In genomic region chr18:10036479-10036878, GRCh38 we compare ENCODE assay signal across 28 cellular contexts.
DNase-seq lines count a peak whose midpoint lies in the region; ATAC-seq, FAIRE-seq and TF ChIP-seq lines count a peak whose summit lies in the region.
"Had no signal": no experiment of that assay in that cellular context is flagged by ENCODE, and none has a peak within 500 bp of the region (broad histone marks: within the 10 kb centered on the region; RNA-seq: fewer than 3 reads in every experiment).

No MANE protein-coding gene starts in this region.

- H3K27me3 Mint-ChIP-seq in activated CD4-positive, alpha-beta T cell treated with anti-CD3 and anti-CD28 coated beads, Interleukin-2, amount 10 ng/mL, durations not matched to agents 24 days and 14 days = peaks cover 22% of the 10 kb centered on the region

- H3K4me3 Mint-ChIP-seq in activated CD4-positive, alpha-beta T cell treated with anti-CD3 and anti-CD28 coated beads, Interleukin-2, amount 10 ng/mL, durations not matched to agents 24 days and 14 days = no peak overlapping the region
- H3K4me3 Mint-ChIP-seq: activated CD8-positive, alpha-beta T cell treated with anti-CD3 and anti-CD28 coated beads, Interleukin-2, amount 10 ng/mL, durations not matched to agents 7 days and 5 days; CD8-positive, alpha-beta T cell; effector memory CD8-positive, alpha-beta T cell; T-helper 17 cell had no signal

- intact Hi-C loops in stomach (cut with DNase I; ENCODE audit: low total_unique reads) (no loop called here), PC-3 (cut with micrococcal nuclease) (no loop called here)
- intact Hi-C loops in activated CD4-positive, alpha-beta T cell treated with anti-CD3 and anti-CD28 coated beads, Interleukin-2, amount 10 ng/mL, durations not matched to agents 24 days and 14 days (cut with micrococcal nuclease) = no loop called here

- H3K9me3 ChIP-seq in keratinocyte (ENCODE audit: control insufficient read depth, low read depth, low read length) (no peaks in the 10 kb centered on the region), stomach (peaks cover 0 to 2% (median 0%) of the 10 kb centered on the region in 4 donors), PC-3 (ENCODE audit: low read length) (no peaks in the 10 kb centered on the region)
- H3K9me3 ChIP-seq: SJSA1, transverse colon had no signal

- H3K4me1 ChIP-seq in keratinocyte (ENCODE audit: control insufficient read depth, extremely low read depth, insufficient read depth, low read length) = peaks cover 24% of the 10 kb centered on the region
- H3K4me1 ChIP-seq in stomach = peaks cover 23 to 57% (median 37%) of the 10 kb centered on the region in 4 donors
- no peaks in the 10 kb centered on the region; the same call in 1 of the 2 replicates for H3K4me1 ChIP-seq in PC-3 (ENCODE audit: insufficient read depth, low read length)
- H3K4me1 ChIP-seq: SJSA1 had no signal

- CTCF ChIA-PET in PC-3 (lab: Charles Lee) = interaction anchor here (0.7 kb wide), 1 partner anchor 1053 kb away, joined by 6 read pairs; no protein-coding TSS in a partner anchor

- H3K27me3 ChIP-seq in keratinocyte (ENCODE audit: control insufficient read depth, extremely low read depth, insufficient read depth, low read length) (no peaks in the 10 kb centered on the region), stomach (no peaks in the 10 kb centered on the region), PC-3 (ENCODE audit: low read length) (peaks cover 10% of the 10 kb centered on the region; the same call in 1 of the 2 replicates)
- H3K27me3 ChIP-seq: SJSA1, transverse colon had no signal

- H3F3A ChIP-seq in PC-3 (ENCODE audit: low read length, unreplicated experiment) = no peaks in the 10 kb centered on the region

- no peaks in the 10 kb centered on the region for H3K9me1 ChIP-seq in keratinocyte (ENCODE audit: control insufficient read depth, extremely low read depth, insufficient read depth, low read length)

- H3K9me2 ChIP-seq in PC-3 (replicated peaks; ENCODE audit: low read length) = no peaks in the 10 kb centered on the region

- H3K4me3 ChIP-seq in keratinocyte (ENCODE audit: control insufficient read depth in 2 of 3, extremely low read depth in 1 of 3, insufficient read depth in 2 of 3, low read depth in 1 of 3, low read length in 3 of 3) = no peak overlapping the region
- H3K4me3 ChIP-seq in stomach = no peak overlapping the region
- H3K4me3 ChIP-seq in PC-3 (ENCODE audit: low read length) = no peak overlapping the region
- H3K4me3 ChIP-seq: coronary artery, SJSA1, transverse colon had no signal

- no peak for ATAC-seq in PC-3
- ATAC-seq: activated CD8-positive, alpha-beta T cell treated with anti-CD3 and anti-CD28 coated beads, Interleukin-2, amount 10 ng/mL, durations not matched to agents 7 days and 5 days; CD8-positive, alpha-beta T cell; effector memory CD8-positive, alpha-beta T cell; stimulated activated naive CD8-positive, alpha-beta T cell treated with anti-CD3 and anti-CD28 coated beads, Interleukin-15, Interleukin-2, amounts not matched to agents 100 U/mL and 50 U/mL, for 24 hours; T-helper 17 cell had no signal

- no peaks in the 10 kb centered on the region for H3K4me1 Mint-ChIP-seq in activated CD4-positive, alpha-beta T cell treated with anti-CD3 and anti-CD28 coated beads, Interleukin-2, amount 10 ng/mL, durations not matched to agents 24 days and 14 days
- H3K4me1 Mint-ChIP-seq: T-helper 17 cell had no signal

- H3K9ac ChIP-seq in keratinocyte (ENCODE audit: control insufficient read depth, extremely low read depth, insufficient read depth, low read length) (peak overlapping the region; percentile 43), PC-3 (ENCODE audit: low read length) (no peak overlapping the region)

- H3K79me2 ChIP-seq in keratinocyte (ENCODE audit: control insufficient read depth, insufficient read depth, low read length) = no peaks in the 10 kb centered on the region
- H3K79me2 ChIP-seq in PC-3 (ENCODE audit: low read length) = no peaks in the 10 kb centered on the region

- no peaks in the 10 kb centered on the region for H3K9me3 Mint-ChIP-seq in activated CD4-positive, alpha-beta T cell treated with anti-CD3 and anti-CD28 coated beads, Interleukin-2, amount 10 ng/mL, durations not matched to agents 24 days and 14 days
- H3K9me3 Mint-ChIP-seq: effector memory CD8-positive, alpha-beta T cell had no signal

- H3K27ac ChIP-seq in keratinocyte (ENCODE audit: control insufficient read depth, insufficient read depth, low read length) = peak overlapping the region; percentile 78
- peak overlapping the region in 3 of 5 donors; percentile 38 to 58 (median 47) for H3K27ac ChIP-seq in stomach
- no peak overlapping the region for H3K27ac ChIP-seq in PC-3 (ENCODE audit: low read length)
- H3K27ac ChIP-seq: SJSA1 had no signal

- H3K4me2 ChIP-seq in keratinocyte (ENCODE audit: control insufficient read depth, extremely low read depth, insufficient read depth, low read depth, low read length) = peak overlapping the region; percentile 82
- H3K4me2 ChIP-seq in PC-3 (ENCODE audit: low read length) = no peak overlapping the region

- H2AFZ ChIP-seq in keratinocyte (ENCODE audit: control insufficient read depth, low read length) = peak overlapping the region; percentile 70
- H2AFZ ChIP-seq in PC-3 (ENCODE audit: low read length) = no peak overlapping the region

- H3K36me3 ChIP-seq in keratinocyte (ENCODE audit: control insufficient read depth in 2 of 2, extremely low read depth in 1 of 2, insufficient read depth in 2 of 2, low read length in 2 of 2) = no peaks in the 10 kb centered on the region
- no peaks in the 10 kb centered on the region for H3K36me3 ChIP-seq in stomach
- H3K36me3 ChIP-seq in PC-3 (ENCODE audit: low read depth, low read length) = no peaks in the 10 kb centered on the region
- H3K36me3 ChIP-seq: SJSA1, transverse colon had no signal

- H4K20me1 ChIP-seq in keratinocyte (ENCODE audit: control insufficient read depth, extremely low read depth, insufficient read depth, low read length) (no peaks in the 10 kb centered on the region), PC-3 (ENCODE audit: low read length) (no peaks in the 10 kb centered on the region)

- no peak for TF ChIP-seq EP300 in stomach (IDR thresholded peaks at IDR 0.05)

- no TSS peak for BruUV-seq in PC-3 (replicated peaks; lab: Mats Ljungman, UMichigan)

- whole genome bisulfite sequencing in stomach, 5 donors = 85 to 94% (median 91%) methylated on average over 6 of the region's 6 CpGs

- FAIRE-seq in keratinocyte (lab: Jason Lieb, UNC) = peak; percentile 55
- FAIRE-seq: H1, HTR-8/SVneo, RCC 7860 had no signal

- TF ChIP-seq POLR2A in stomach (IDR thresholded peaks at IDR 0.05) = no peak

- H3K36me3 Mint-ChIP-seq in activated CD4-positive, alpha-beta T cell treated with anti-CD3 and anti-CD28 coated beads, Interleukin-2, amount 10 ng/mL, durations not matched to agents 24 days and 14 days (ENCODE audit: low read depth) = no peaks in the 10 kb centered on the region
- H3K36me3 Mint-ChIP-seq: CD8-positive, alpha-beta T cell had no signal

- POLR2A ChIA-PET in PC-3 (lab: Charles Lee; ENCODE audit: unreplicated experiment) = no interaction called here

- DNase-seq in GM03348 (ENCODE audit: low spot score) (peak; percentile 35), amniotic epithelial cell (ENCODE audit: low read depth) (peak; percentile 68), keratinocyte (ENCODE audit: low read depth, low spot score) (no peak), stomach (peak; percentile 21), NCI-H2227 (lab: John Stamatoyannopoulos, UW; ENCODE audit: unreplicated experiment) (no peak), mesenteric fat pad (ENCODE audit: low spot score) (no peak), PC-3 (no peak)
- no peak for DNase-seq in activated CD4-positive, alpha-beta T cell treated with anti-CD3 and anti-CD28 coated beads, Interleukin-2, amount 10 ng/mL, durations not matched to agents 24 days and 14 days
- DNase-seq: activated CD4-positive, alpha-beta T cell treated with anti-CD3 and anti-CD28 coated beads for 1 hour; activated CD8-positive, alpha-beta T cell treated with anti-CD3 and anti-CD28 coated beads, Interleukin-2, amount 10 ng/mL, durations not matched to agents 7 days and 5 days; AML-193; CD8-positive, alpha-beta T cell; DMS 273 treated with DMSO at 0.1 percent for 48 hours; effector memory CD8-positive, alpha-beta T cell; kidney glomerular epithelial cell; NCI-H1694 treated with DMSO at 0.1 percent for 48 hours; NCI-H2171; NCI-H524; occipital lobe; retina; stimulated activated naive CD8-positive, alpha-beta T cell treated with anti-CD3 and anti-CD28 coated beads, Interleukin-15, Interleukin-2, amounts not matched to agents 100 U/mL and 50 U/mL, for 24 hours; T-helper 17 cell; transverse colon had no signal

- H3K27ac Mint-ChIP-seq in activated CD4-positive, alpha-beta T cell treated with anti-CD3 and anti-CD28 coated beads, Interleukin-2, amount 10 ng/mL, durations not matched to agents 24 days and 14 days = no peak overlapping the region
- H3K27ac Mint-ChIP-seq: activated CD8-positive, alpha-beta T cell treated with anti-CD3 and anti-CD28 coated beads, Interleukin-2, amount 10 ng/mL, durations not matched to agents 7 days and 5 days; CD8-positive, alpha-beta T cell; effector memory CD8-positive, alpha-beta T cell; T-helper 17 cell had no signal

- no peak for TF ChIP-seq CTCF in keratinocyte (optimal IDR thresholded peaks at IDR 0.05 in 1 of 3, IDR thresholded peaks at IDR 0.05 in 1 of 3, conservative IDR thresholded peaks at IDR 0.05 in 1 of 3; ENCODE audit: extremely low read depth in 1 of 3, insufficient read depth in 2 of 3, low read length in 3 of 3)
- TF ChIP-seq CTCF in stomach (IDR thresholded peaks at IDR 0.05) = no peak
- TF ChIP-seq CTCF in PC-3 (conservative IDR thresholded peaks at IDR 0.05; ENCODE audit: low read depth, low read length) = no peak

- dilution Hi-C loops in keratinocyte (cut with MboI; ENCODE audit: extremely low pct_ligation_motif_present, low sequenced_read_pairs) = no loop called here

Comparison
In these comparisons a context has a peak if more than half of its experiments do, and no peak if none do; other contexts are left out.
1. DNase-seq: peak in GM03348 (single experiment), amniotic epithelial cell (single experiment) and stomach (single experiment); none in keratinocyte (single experiment), NCI-H2227 (single experiment), mesenteric fat pad (single experiment), activated CD4-positive, alpha-beta T cell treated with anti-CD3 and anti-CD28 coated beads, Interleukin-2, amount 10 ng/mL, durations not matched to agents 24 days and 14 days (single experiment) and PC-3 (single experiment).